ENCODE assay signal across 8 cellular contexts in genomic region chr5:40404613-40405012, GRCh38.
DNase-seq lines count a peak whose midpoint lies in the region; ATAC-seq and TF ChIP-seq lines count a peak whose summit lies in the region.

No MANE protein-coding gene starts in this region.

- no peaks in the 10 kb centered on the region for H3K36me3 ChIP-seq in PC-9 (ENCODE audit: low read depth)

- TF ChIP-seq CTCF in PC-9 (conservative IDR thresholded peaks at IDR 0.05): no peak
- no peak for TF ChIP-seq CTCF in chondrocyte (IDR thresholded peaks at IDR 0.05)

- H2AFZ ChIP-seq in PC-9: no peak overlapping the region

- POLR2A ChIA-PET in PC-9 (lab: Charles Lee; ENCODE audit: unreplicated experiment): no interaction called here

- H3K4me3 Mint-ChIP-seq in activated T-cell treated with anti-CD3 and anti-CD28 coated beads, Interleukin-2, amount 50 U/mL, for 24 hours: peak overlapping the region; percentile 45
- H3K4me3 Mint-ChIP-seq in chondrocyte (ENCODE audit: unreplicated experiment): no peak overlapping the region

- ATAC-seq in HG02938 (IDR thresholded peaks at IDR 0.05; ENCODE audit: unreplicated experiment): peak; percentile 76
- ATAC-seq in stimulated activated naive CD8-positive, alpha-beta T cell treated with anti-CD3 and anti-CD28 coated beads, Interleukin-15, Interleukin-2, amounts not matched to agents 100 U/mL and 50 U/mL, for 24 hours: peak; percentile 47

- H3K27ac ChIP-seq in PC-9: 0 out of 2 replicates have a peak overlapping the region, but pooled peaks have one; percentile 8

- H3K9me2 ChIP-seq in PC-9 (ENCODE audit: insufficient read depth): no peaks in the 10 kb centered on the region

- intact Hi-C loops in PC-9 (cut with micrococcal nuclease; ENCODE audit: unreplicated experiment): loop anchor here (5.0 kb wide), 1 partner anchor 273 kb away; the partner anchor contains the start of gene PTGER4

- no peaks in the 10 kb centered on the region for H4K20me1 ChIP-seq in PC-9 (ENCODE audit: insufficient read depth)

- H3K27ac Mint-ChIP-seq in activated T-cell treated with anti-CD3 and anti-CD28 coated beads, Interleukin-2, amount 50 U/mL, for 24 hours: peak overlapping the region; percentile 96
- no peak overlapping the region for H3K27ac Mint-ChIP-seq in chondrocyte (ENCODE audit: unreplicated experiment)

- H3F3A ChIP-seq in PC-9 (ENCODE audit: insufficient read depth, low read depth): peaks cover 13% of the 10 kb centered on the region

- no TSS peak for BruUV-seq in PC-9 (replicated peaks; lab: Mats Ljungman, UMichigan)

- DNase-seq in activated T-cell treated with anti-CD3 and anti-CD28 coated beads, Interleukin-2, amount 50 U/mL, for 24 hours: no peak
- DNase-seq in activated T-cell treated with anti-CD3 and anti-CD28 coated beads, Interleukin-2, amount 50 U/mL, for 1 hour: no peak
- DNase-seq in PC-9 (no peak), chondrocyte (ENCODE audit: low spot score) (no peak)
- no peak for DNase-seq in stimulated activated naive CD8-positive, alpha-beta T cell treated with anti-CD3 and anti-CD28 coated beads, Interleukin-15, Interleukin-2, amounts not matched to agents 100 U/mL and 50 U/mL, for 24 hours
- no peak for DNase-seq in activated CD8-positive, alpha-beta memory T cell treated with anti-CD3 and anti-CD28 coated beads, Interleukin-2, amount 50 U/mL, for 4 hours
- no peak for DNase-seq in stimulated activated CD4-positive, alpha-beta T cell treated with anti-CD3 and anti-CD28 coated beads, Interleukin-15, amount 100 ng/mL, for 24 hours

- no peaks in the 10 kb centered on the region for H3K79me2 ChIP-seq in PC-9 (ENCODE audit: low read depth)

- H3K9me3 Mint-ChIP-seq in activated T-cell treated with anti-CD3 and anti-CD28 coated beads, Interleukin-2, amount 50 U/mL, for 24 hours: peaks cover 6% of the 10 kb centered on the region
- no peaks in the 10 kb centered on the region for H3K9me3 Mint-ChIP-seq in chondrocyte (ENCODE audit: low read depth)

- H3K9me3 ChIP-seq in PC-9 (ENCODE audit: insufficient read depth, low read depth): peaks cover 41% of the 10 kb centered on the region

- H3K27me3 Mint-ChIP-seq in activated T-cell treated with anti-CD3 and anti-CD28 coated beads, Interleukin-2, amount 50 U/mL, for 24 hours: no peaks in the 10 kb centered on the region
- no peaks in the 10 kb centered on the region for H3K27me3 Mint-ChIP-seq in chondrocyte (ENCODE audit: low read depth)

- peaks cover 92% of the 10 kb centered on the region for H3K4me1 Mint-ChIP-seq in activated T-cell treated with anti-CD3 and anti-CD28 coated beads, Interleukin-2, amount 50 U/mL, for 24 hours (ENCODE audit: low read depth)
- peaks cover 30% of the 10 kb centered on the region for H3K4me1 Mint-ChIP-seq in chondrocyte (ENCODE audit: low read depth)

- CTCF ChIA-PET in PC-9 (lab: Charles Lee): no interaction called here

- no peak overlapping the region for H3K4me3 ChIP-seq in PC-9

- peaks cover 40% of the 10 kb centered on the region for H3K4me1 ChIP-seq in PC-9 (replicated peaks; ENCODE audit: insufficient read depth)

- peaks cover 26% of the 10 kb centered on the region for H3K36me3 Mint-ChIP-seq in activated T-cell treated with anti-CD3 and anti-CD28 coated beads, Interleukin-2, amount 50 U/mL, for 24 hours (ENCODE audit: low read depth)
- no peaks in the 10 kb centered on the region for H3K36me3 Mint-ChIP-seq in chondrocyte (ENCODE audit: low read depth)

- no peak overlapping the region for H3K4me2 ChIP-seq in PC-9

- H3K27me3 ChIP-seq in PC-9 (ENCODE audit: insufficient read depth, low read depth): no peaks in the 10 kb centered on the region
